In the genomic region with DNA sequence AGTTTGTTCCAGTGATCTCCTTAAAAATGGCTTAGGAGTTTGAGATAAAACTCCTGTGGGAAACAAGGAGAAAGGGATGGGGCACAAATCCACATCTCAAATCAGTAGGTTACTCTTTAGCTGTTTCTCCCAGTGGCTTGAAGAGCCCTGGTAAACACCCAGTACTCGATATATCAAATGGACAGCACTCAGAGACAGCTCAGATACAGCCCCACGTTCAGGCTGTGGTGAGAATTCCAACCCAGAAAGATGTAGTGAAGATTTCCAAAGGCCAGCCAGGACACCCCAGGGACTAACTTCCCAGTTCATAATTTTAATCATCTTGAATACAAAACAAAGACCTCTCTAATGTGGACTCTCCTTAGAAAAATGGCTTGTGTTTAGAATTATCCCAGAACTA, we compare ENCODE assay signal across 14 cellular contexts. TPM values are rescaled to one million over a fixed set of nuclear protein-coding genes. Genes with fewer than 3 reads are reported as not detected.
DNase-seq lines count a peak whose midpoint lies in the region; ATAC-seq and TF ChIP-seq lines count a peak whose summit lies in the region.
"Had no signal": no experiment of that assay in that cellular context is flagged by ENCODE, and none has a peak within 500 bp of the region (broad histone marks: within the 10 kb centered on the region; RNA-seq: fewer than 3 reads in every experiment).

No MANE protein-coding gene starts in this region.

- CTCF ChIA-PET in activated B cell treated with CpG ODN at 0.5 μM for 24 hours (lab: Charles Lee) = interaction anchor here (1.2 to 11.4 kb wide), 6 partner anchors 54 to 143 kb away, joined by 3 to 242 read pairs (median 10); no protein-coding TSS in a partner anchor

- H3K4me1 ChIP-seq in right cardiac atrium (ENCODE audit: control insufficient read depth, insufficient read depth, low read length) (peaks cover 6% of the 10 kb centered on the region), tibial artery (peaks cover 0 to 18% (median 7%) of the 10 kb centered on the region in 4 donors)

- DNase-seq in activated naive CD4-positive, alpha-beta T cell treated with anti-CD3 and anti-CD28 coated beads, Interleukin-2, amount 50 U/mL, for 72 hours (ENCODE audit: low spot score in 2 of 2) = no peak
- no peak for DNase-seq in activated naive CD4-positive, alpha-beta T cell (lab: John Stamatoyannopoulos, UW)
- DNase-seq in activated B cell treated with CpG ODN at 0.5 μM for 24 hours (no peak), right cardiac atrium (no peak), tibial artery (no peak), middle frontal gyrus (ENCODE audit: extremely low spot score, low spot score) (no peak), NCI-H345 (lab: John Stamatoyannopoulos, UW) (no peak)
- no peak for DNase-seq in T-helper 2 cell treated with Interferon-gamma antibody and Interleukin-4, amounts not matched to agents 5 μg/mL and 100 μg/mL, for 36 hours (ENCODE audit: low spot score)
- DNase-seq: activated CD8-positive, alpha-beta memory T cell treated with anti-CD3 and anti-CD28 coated beads, Interleukin-2, amount 10 ng/mL, durations not matched to agents 7 days and 5 days; H9; islet precursor cell; NCI-H446 treated with DMSO at 0.1 percent for 48 hours; stimulated activated CD4-positive, alpha-beta T cell treated with anti-CD3 and anti-CD28 coated beads, Interleukin-4, amount 100 ng/mL, for 4 hours had no signal

- H3K9me3 ChIP-seq in right cardiac atrium (ENCODE audit: control insufficient read depth, low read length) (no peaks in the 10 kb centered on the region), tibial artery (no peaks in the 10 kb centered on the region)
- H3K9me3 ChIP-seq: breast epithelium had no signal

- WGBS in right cardiac atrium = 27% methylated on average over 2 of the region's 2 CpGs

- peak overlapping the region; percentile 7 for H3K27ac ChIP-seq in right cardiac atrium (ENCODE audit: low read length)
- peak overlapping the region; percentile 61 to 66 for H3K27ac ChIP-seq in tibial artery

- no peak overlapping the region for H3K4me3 Mint-ChIP-seq in activated B cell treated with CpG ODN at 0.5 μM for 24 hours
- no peak overlapping the region for H3K4me3 Mint-ChIP-seq in T-helper 2 cell treated with Interferon-gamma antibody and Interleukin-4, amounts not matched to agents 5 μg/mL and 100 μg/mL, for 36 hours
- H3K4me3 Mint-ChIP-seq: activated CD8-positive, alpha-beta memory T cell treated with anti-CD3 and anti-CD28 coated beads, Interleukin-2, amount 10 ng/mL, durations not matched to agents 7 days and 5 days; H9 had no signal

- no peaks in the 10 kb centered on the region for H3K9me3 Mint-ChIP-seq in activated naive CD4-positive, alpha-beta T cell treated with anti-CD3 and anti-CD28 coated beads, Interleukin-2, amount 50 U/mL, for 72 hours
- no peaks in the 10 kb centered on the region for H3K9me3 Mint-ChIP-seq in activated B cell treated with CpG ODN at 0.5 μM for 24 hours
- H3K9me3 Mint-ChIP-seq in T-helper 2 cell treated with Interferon-gamma antibody and Interleukin-4, amounts not matched to agents 5 μg/mL and 100 μg/mL, for 36 hours = no peaks in the 10 kb centered on the region
- H3K9me3 Mint-ChIP-seq: H9 had no signal

- POLR2A ChIA-PET in activated B cell treated with CpG ODN at 0.5 μM for 24 hours (lab: Charles Lee) = interaction anchor here (1.2 to 2.0 kb wide), 3 partner anchors 55 to 145 kb away, joined by 3 to 12 read pairs (median 8); a partner anchor contains a TSS

- no peak overlapping the region for H3K4me3 ChIP-seq in right cardiac atrium (ENCODE audit: low read length)
- no peak overlapping the region for H3K4me3 ChIP-seq in tibial artery
- H3K4me3 ChIP-seq: breast epithelium had no signal

- intact Hi-C loops in activated B cell treated with CpG ODN at 0.5 μM for 24 hours (cut with micrococcal nuclease) = no loop called here
- intact Hi-C loops in right cardiac atrium (cut with DNase I) = no loop called here
- intact Hi-C loops in tibial artery (cut with DNase I; ENCODE audit: low total_unique reads) = no loop called here

- peaks cover 0 to 19% of the 10 kb centered on the region in 2 donors for H3K36me3 Mint-ChIP-seq in activated naive CD4-positive, alpha-beta T cell treated with anti-CD3 and anti-CD28 coated beads, Interleukin-2, amount 50 U/mL, for 72 hours
- H3K36me3 Mint-ChIP-seq in activated B cell treated with CpG ODN at 0.5 μM for 24 hours (ENCODE audit: low read depth) = peaks cover 13% of the 10 kb centered on the region
- peaks cover 41% of the 10 kb centered on the region for H3K36me3 Mint-ChIP-seq in T-helper 2 cell treated with Interferon-gamma antibody and Interleukin-4, amounts not matched to agents 5 μg/mL and 100 μg/mL, for 36 hours (ENCODE audit: low read depth)

- peaks cover 0 to 11% (median 0%) of the 10 kb centered on the region in 3 donors for H3K36me3 ChIP-seq in tibial artery
- H3K36me3 ChIP-seq: breast epithelium had no signal

- no peaks in the 10 kb centered on the region for H3K27me3 Mint-ChIP-seq in activated B cell treated with CpG ODN at 0.5 μM for 24 hours
- H3K27me3 Mint-ChIP-seq in T-helper 2 cell treated with Interferon-gamma antibody and Interleukin-4, amounts not matched to agents 5 μg/mL and 100 μg/mL, for 36 hours (ENCODE audit: low read depth) = no peaks in the 10 kb centered on the region
- H3K27me3 Mint-ChIP-seq: activated CD8-positive, alpha-beta memory T cell treated with anti-CD3 and anti-CD28 coated beads, Interleukin-2, amount 10 ng/mL, durations not matched to agents 7 days and 5 days had no signal

- H3K27me3 ChIP-seq in right cardiac atrium (ENCODE audit: control insufficient read depth, insufficient read depth) = no peaks in the 10 kb centered on the region
- H3K27me3 ChIP-seq in tibial artery = no peaks in the 10 kb centered on the region
- H3K27me3 ChIP-seq: breast epithelium had no signal

- peak overlapping the region; percentile 6 to 8 for H3K27ac Mint-ChIP-seq in activated naive CD4-positive, alpha-beta T cell treated with anti-CD3 and anti-CD28 coated beads, Interleukin-2, amount 50 U/mL, for 72 hours
- H3K27ac Mint-ChIP-seq in activated B cell treated with CpG ODN at 0.5 μM for 24 hours = peak overlapping the region; percentile 25
- H3K27ac Mint-ChIP-seq in T-helper 2 cell treated with Interferon-gamma antibody and Interleukin-4, amounts not matched to agents 5 μg/mL and 100 μg/mL, for 36 hours = no peak overlapping the region

- ATAC-seq in activated naive CD4-positive, alpha-beta T cell treated with anti-CD3 and anti-CD28 coated beads, Interleukin-2, amount 50 U/mL, for 72 hours = no peak
- no peak for ATAC-seq in activated B cell treated with CpG ODN at 0.5 μM for 24 hours (ENCODE audit: low read depth)
- ATAC-seq in right cardiac atrium = peak; percentile 26 to 44

- H3K4me1 Mint-ChIP-seq in activated B cell treated with CpG ODN at 0.5 μM for 24 hours = peaks cover 37% of the 10 kb centered on the region
- peaks cover 46% of the 10 kb centered on the region for H3K4me1 Mint-ChIP-seq in T-helper 2 cell treated with Interferon-gamma antibody and Interleukin-4, amounts not matched to agents 5 μg/mL and 100 μg/mL, for 36 hours (ENCODE audit: low read depth)

- TF ChIP-seq CTCF in activated B cell treated with CpG ODN at 0.5 μM for 24 hours (IDR thresholded peaks at IDR 0.05) (no peak), tibial artery (IDR thresholded peaks at IDR 0.05) (no peak)

RNA-seq across cellular contexts. Expression of a gene that starts 6.4 kb away (rescaled TPM):
- 10 to 100 TPM; 23.1 to 31.3 TPM for total RNA-seq in activated naive CD4-positive, alpha-beta T cell treated with anti-CD3 and anti-CD28 coated beads, Interleukin-2, amount 50 U/mL, for 72 hours
- 40.5 and 45.1 TPM in 2 replicates for total RNA-seq in activated B cell treated with CpG ODN at 0.5 μM for 24 hours
- 10 to 100 TPM; 67.4 to 74.6 (median 68.5) TPM for total RNA-seq in right cardiac atrium
- 20.0 TPM for polyA plus RNA-seq in right cardiac atrium

RNA-seq across cellular contexts. Expression of a gene that starts 12.6 kb away (rescaled TPM):
- total RNA-seq in activated naive CD4-positive, alpha-beta T cell treated with anti-CD3 and anti-CD28 coated beads, Interleukin-2, amount 50 U/mL, for 72 hours = 100 to 1,000 TPM; 188 to 351 TPM
- total RNA-seq in activated B cell treated with CpG ODN at 0.5 μM for 24 hours = 288 and 289 TPM in 2 replicates
- 100 to 1,000 TPM in 3 of 4 donors, 10 to 100 TPM in 1; 97.9 to 132 (median 126) TPM for total RNA-seq in right cardiac atrium
- polyA plus RNA-seq in right cardiac atrium = 58.9 TPM

RNA-seq across cellular contexts. Expression of a gene that starts 39.2 kb away (rescaled TPM):
- total RNA-seq in activated naive CD4-positive, alpha-beta T cell treated with anti-CD3 and anti-CD28 coated beads, Interleukin-2, amount 50 U/mL, for 72 hours = under 1 TPM in 1 of 2 donors, not detected in 1; 0.84 TPM
- total RNA-seq in activated B cell treated with CpG ODN at 0.5 μM for 24 hours (not detected in 2 replicates), right cardiac atrium (10 to 100 TPM; 53.1 to 60.5 (median 55.1) TPM)
- polyA plus RNA-seq in right cardiac atrium = 41.0 TPM
- total RNA-seq: activated CD8-positive, alpha-beta memory T cell treated with anti-CD3 and anti-CD28 coated beads, Interleukin-2, amount 10 ng/mL, durations not matched to agents 7 days and 5 days had no signal

Comparison
In these comparisons a context has a peak if more than half of its experiments do, and no peak if none do; other contexts are left out.
1. ATAC-seq: peak in right cardiac atrium (2 of 2); none in activated naive CD4-positive, alpha-beta T cell treated with anti-CD3 and anti-CD28 coated beads, Interleukin-2, amount 50 U/mL, for 72 hours (0 of 2) and activated B cell treated with CpG ODN at 0.5 μM for 24 hours (single experiment).
2. RNA of a gene that starts 39.2 kb away (total RNA-seq): 53.1 to 60.5 TPM in right cardiac atrium; 0.84 TPM in activated naive CD4-positive, alpha-beta T cell treated with anti-CD3 and anti-CD28 coated beads, Interleukin-2, amount 50 U/mL, for 72 hours and not detected in activated B cell treated with CpG ODN at 0.5 μM for 24 hours; every median in the first group is over 10 times any median in the second.